1 cellular context compared by ENCODE assay signal in the genomic region with DNA sequence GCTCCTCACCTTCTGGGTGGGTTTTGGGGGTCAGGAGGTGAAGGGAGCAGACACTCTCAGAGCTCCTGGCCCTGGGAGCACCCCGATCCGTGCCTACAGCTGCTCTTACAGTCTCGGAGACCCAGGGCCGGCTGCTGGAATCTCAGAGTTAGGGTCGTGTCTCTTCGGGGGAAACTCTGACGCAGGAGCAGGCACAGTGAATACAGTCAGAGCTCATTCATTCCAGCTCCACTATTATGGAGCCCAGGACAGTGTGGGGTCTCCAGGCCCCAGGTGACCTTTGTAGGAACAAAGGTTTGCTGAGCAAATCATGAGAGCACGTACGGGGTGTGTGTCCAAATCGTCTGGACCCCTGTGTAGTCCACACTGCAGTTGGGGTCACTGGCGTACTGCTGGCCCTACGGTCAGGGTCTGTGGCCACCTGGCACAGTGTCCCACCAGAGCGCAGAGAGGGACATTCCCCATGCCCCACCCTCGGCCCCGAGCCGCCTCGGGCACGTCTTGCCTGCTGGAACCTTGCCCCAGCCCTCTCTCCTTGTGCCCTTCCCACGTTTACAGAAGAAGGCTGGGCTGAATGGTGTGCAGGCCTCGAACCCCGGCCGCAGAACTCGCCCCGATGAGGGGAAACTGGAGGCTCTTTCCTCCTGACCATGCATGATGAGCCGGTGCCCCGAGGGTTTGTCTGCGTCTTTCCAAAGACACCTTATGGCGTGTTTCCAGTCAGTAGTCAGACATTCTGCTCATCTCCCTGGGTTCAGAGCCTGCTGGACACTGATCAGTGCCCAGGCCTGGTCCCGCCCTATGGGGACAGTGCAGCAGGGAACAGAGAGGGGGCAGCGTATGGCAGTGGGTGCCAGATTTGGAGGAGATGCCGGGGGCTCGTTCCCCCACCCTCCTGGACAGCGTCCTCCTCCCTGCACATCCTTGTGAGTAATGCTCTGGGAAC.
TF ChIP-seq lines count a peak whose summit lies in the region.

No MANE protein-coding gene starts in this region.

TF ChIP-seq in SK-N-SH, 30 proteins besides CTCF, POLR2A, EP300 and RAD21 (continued from another document):
- TF ChIP-seq JUND (IDR thresholded peaks at IDR 0.05) (no peak), ZBTB33 (IDR thresholded peaks at IDR 0.05; ENCODE audit: borderline replicate concordance, low read depth) (no peak), GABPA (IDR thresholded peaks at IDR 0.05; ENCODE audit: low read depth) (no peak), YY1 (IDR thresholded peaks at IDR 0.05; ENCODE audit: low read depth) (no peak), RCOR1 (IDR thresholded peaks at IDR 0.05; ENCODE audit: low read length) (no peak), TAF1 (IDR thresholded peaks at IDR 0.05; ENCODE audit: borderline replicate concordance, low read depth, low read length) (no peak), TEAD4 (IDR thresholded peaks at IDR 0.05; ENCODE audit: borderline replicate concordance, insufficient read depth) (no peak)
